ENCODE assay signal across 8 cellular contexts in genomic region chr3:183098538-183099025, GRCh38. TPM values are rescaled to one million over a fixed set of nuclear protein-coding genes. Genes with fewer than 3 reads are reported as not detected.
A peak's percentile ranks its signal among the peaks of the same experiment; 100 is the strongest.
DNase-seq lines count a peak whose midpoint lies in the region; ATAC-seq, FAIRE-seq and TF ChIP-seq lines count a peak whose summit lies in the region.

No MANE protein-coding gene starts in this region.

- H3K9me3 ChIP-seq in keratinocyte (ENCODE audit: control insufficient read depth, low read depth, low read length) (no peaks in the 10 kb centered on the region), stomach (no peaks in the 10 kb centered on the region)

- H3K4me1 ChIP-seq in keratinocyte (ENCODE audit: control insufficient read depth, extremely low read depth, insufficient read depth, low read length) (peaks cover 20% of the 10 kb centered on the region), stomach (peaks cover 10 to 51% (median 32%) of the 10 kb centered on the region in 4 donors)

- H3K4me2 ChIP-seq in keratinocyte (ENCODE audit: control insufficient read depth, extremely low read depth, insufficient read depth, low read depth, low read length) = peak overlapping the region; percentile 99

- dilution Hi-C loops in keratinocyte (cut with MboI; ENCODE audit: extremely low pct_ligation_motif_present, low sequenced_read_pairs) = no loop called here

- H3K9me3 Mint-ChIP-seq in activated T-helper 1 cell treated with anti-CD3 and anti-CD28 coated beads, Interleukin-12 subunit alpha, Interleukin-12 subunit beta, Interleukin-2, Interleukin-4 antibody, amounts not matched to agents 30 ng/mL and 10 ng/mL and 1 ng/mL, durations not matched to agents 14 hours and 24 hours and 36 hours = no peaks in the 10 kb centered on the region

- 3 to 5% (median 4%) methylated on average over 8 of the region's 8 CpGs for WGBS in stomach, 5 donors

- H3K27me3 Mint-ChIP-seq in activated T-helper 1 cell treated with anti-CD3 and anti-CD28 coated beads, Interleukin-12 subunit alpha, Interleukin-12 subunit beta, Interleukin-2, Interleukin-4 antibody, amounts not matched to agents 30 ng/mL and 10 ng/mL and 1 ng/mL, durations not matched to agents 14 hours and 24 hours and 36 hours (ENCODE audit: insufficient read depth) = no peaks in the 10 kb centered on the region

- peaks cover 8% of the 10 kb centered on the region for H3K79me2 ChIP-seq in keratinocyte (ENCODE audit: control insufficient read depth, insufficient read depth, low read length)

- peak overlapping the region; percentile 92 for H3K27ac Mint-ChIP-seq in activated T-helper 1 cell treated with anti-CD3 and anti-CD28 coated beads, Interleukin-12 subunit alpha, Interleukin-12 subunit beta, Interleukin-2, Interleukin-4 antibody, amounts not matched to agents 30 ng/mL and 10 ng/mL and 1 ng/mL, durations not matched to agents 14 hours and 24 hours and 36 hours

- H4K20me1 ChIP-seq in keratinocyte (ENCODE audit: control insufficient read depth, extremely low read depth, insufficient read depth, low read length) = no peaks in the 10 kb centered on the region

- peak overlapping the region; percentile 96 for H2AFZ ChIP-seq in keratinocyte (ENCODE audit: control insufficient read depth, low read length)

- TF ChIP-seq CTCF in GM06990 (IDR thresholded peaks at IDR 0.05; ENCODE audit: insufficient read depth, low read length, poor library complexity, severe bottlenecking) (no peak), keratinocyte (optimal IDR thresholded peaks at IDR 0.05 in 1 of 3, IDR thresholded peaks at IDR 0.05 in 1 of 3, conservative IDR thresholded peaks at IDR 0.05 in 1 of 3; ENCODE audit: extremely low read depth in 1 of 3, insufficient read depth in 2 of 3, low read length in 3 of 3) (no peak), stomach (IDR thresholded peaks at IDR 0.05) (no peak)

- TF ChIP-seq EP300 in stomach (IDR thresholded peaks at IDR 0.05) = no peak

- H3K36me3 ChIP-seq in GM06990 (ENCODE audit: control insufficient read depth, insufficient read depth, low read length) (no peaks in the 10 kb centered on the region; the same call in none of the 2 replicates), keratinocyte (ENCODE audit: control insufficient read depth in 2 of 2, extremely low read depth in 1 of 2, insufficient read depth in 2 of 2, low read length in 2 of 2) (no peaks in the 10 kb centered on the region), stomach (peaks cover 0 to 3% (median 0%) of the 10 kb centered on the region in 4 donors)

- FAIRE-seq in keratinocyte (lab: Jason Lieb, UNC) = no peak

- H3K4me1 Mint-ChIP-seq in activated T-helper 1 cell treated with anti-CD3 and anti-CD28 coated beads, Interleukin-12 subunit alpha, Interleukin-12 subunit beta, Interleukin-2, Interleukin-4 antibody, amounts not matched to agents 30 ng/mL and 10 ng/mL and 1 ng/mL, durations not matched to agents 14 hours and 24 hours and 36 hours (ENCODE audit: low read depth) = peaks cover 41% of the 10 kb centered on the region

- H3K4me3 ChIP-seq in GM06990 (replicated peaks; ENCODE audit: low read depth, low read length) = peak overlapping the region; percentile 100
- peak overlapping the region; percentile 82 to 98 (median 96) for H3K4me3 ChIP-seq in keratinocyte (ENCODE audit: control insufficient read depth in 2 of 3, extremely low read depth in 1 of 3, insufficient read depth in 2 of 3, low read depth in 1 of 3, low read length in 3 of 3)
- peak overlapping the region; percentile 74 to 97 (median 82) for H3K4me3 ChIP-seq in stomach

- peak overlapping the region; percentile 96 for H3K9ac ChIP-seq in keratinocyte (ENCODE audit: control insufficient read depth, extremely low read depth, insufficient read depth, low read length)

- no peak for TF ChIP-seq POLR2A in stomach (IDR thresholded peaks at IDR 0.05)

- DNase-seq in GM06990 (ENCODE audit: extremely low read depth, insufficient read length) = no peak
- DNase-seq in activated T-helper 1 cell treated with anti-CD3 and anti-CD28 coated beads, Interleukin-12 subunit alpha, Interleukin-12 subunit beta, Interleukin-2, Interleukin-4 antibody, amounts not matched to agents 30 ng/mL and 10 ng/mL and 1 ng/mL, durations not matched to agents 14 hours and 24 hours and 36 hours (ENCODE audit: low spot score) = no peak
- no peak for DNase-seq in keratinocyte (ENCODE audit: low read depth, low spot score)
- DNase-seq in stomach = no peak
- no peak for DNase-seq in NCI-H2107 treated with DMSO at 0.1 percent for 48 hours (lab: John Stamatoyannopoulos, UW; ENCODE audit: unreplicated experiment)
- DNase-seq in dedifferentiated amniotic fluid mesenchymal stem cell (ENCODE audit: extremely low spot score) = no peak

- ATAC-seq in HG02623 (IDR thresholded peaks at IDR 0.05; ENCODE audit: unreplicated experiment) (peak; percentile 17), HG02610 (IDR thresholded peaks at IDR 0.05; ENCODE audit: unreplicated experiment) (no peak)

- intact Hi-C loops in activated T-helper 1 cell treated with anti-CD3 and anti-CD28 coated beads, Interleukin-12 subunit alpha, Interleukin-12 subunit beta, Interleukin-2, Interleukin-4 antibody, amounts not matched to agents 30 ng/mL and 10 ng/mL and 1 ng/mL, durations not matched to agents 14 hours and 24 hours and 36 hours (cut with micrococcal nuclease) = loop anchor here (1.0 to 5.0 kb wide), 11 partner anchors 60 to 1088 kb away; partner anchors contain the start of genes ABCF3, ATP11B, DCUN1D1 and KLHL24
- intact Hi-C loops in stomach (cut with DNase I; ENCODE audit: low total_unique reads) = no loop called here

- H3K9me1 ChIP-seq in keratinocyte (ENCODE audit: control insufficient read depth, extremely low read depth, insufficient read depth, low read length) = no peaks in the 10 kb centered on the region

- H3K27me3 ChIP-seq in GM06990 (replicated peaks; ENCODE audit: control insufficient read depth, insufficient read depth, low read length) (no peaks in the 10 kb centered on the region), keratinocyte (ENCODE audit: control insufficient read depth, extremely low read depth, insufficient read depth, low read length) (no peaks in the 10 kb centered on the region), stomach (no peaks in the 10 kb centered on the region)

- peak overlapping the region; percentile 97 for H3K4me3 Mint-ChIP-seq in activated T-helper 1 cell treated with anti-CD3 and anti-CD28 coated beads, Interleukin-12 subunit alpha, Interleukin-12 subunit beta, Interleukin-2, Interleukin-4 antibody, amounts not matched to agents 30 ng/mL and 10 ng/mL and 1 ng/mL, durations not matched to agents 14 hours and 24 hours and 36 hours

- peaks cover 10% of the 10 kb centered on the region for H3K36me3 Mint-ChIP-seq in activated T-helper 1 cell treated with anti-CD3 and anti-CD28 coated beads, Interleukin-12 subunit alpha, Interleukin-12 subunit beta, Interleukin-2, Interleukin-4 antibody, amounts not matched to agents 30 ng/mL and 10 ng/mL and 1 ng/mL, durations not matched to agents 14 hours and 24 hours and 36 hours (ENCODE audit: low read depth)

- peak overlapping the region; percentile 93 for H3K27ac ChIP-seq in keratinocyte (ENCODE audit: control insufficient read depth, insufficient read depth, low read length)
- H3K27ac ChIP-seq in stomach = peak overlapping the region; percentile 89 to 93 (median 92)

RNA-seq across cellular contexts. Expression of gene MCCC1, which starts 0.7 kb away (rescaled TPM):
- 27.3 and 30.0 TPM in 2 replicates for total RNA-seq in activated T-helper 1 cell treated with anti-CD3 and anti-CD28 coated beads, Interleukin-12 subunit alpha, Interleukin-12 subunit beta, Interleukin-2, Interleukin-4 antibody, amounts not matched to agents 30 ng/mL and 10 ng/mL and 1 ng/mL, durations not matched to agents 14 hours and 24 hours and 36 hours
- 10.1 to 11.7 TPM (median 10.6 TPM) in 3 replicates for polyA plus RNA-seq in keratinocyte
- polyA plus RNA-seq in keratinocyte (2011; ENCODE audit: low read depth) = 28.5 TPM
- 6.5 and 8.6 TPM in 2 replicates for polyA plus RNA-seq in keratinocyte (2011; cell fraction: cytosol; rRNA removed)
- polyA plus RNA-seq in keratinocyte (2011; cell fraction: nucleus; rRNA removed) = 15.6 and 16.1 TPM in 2 replicates
- polyA plus RNA-seq in keratinocyte (2012; ENCODE audit: low replicate concordance) = 9.6 and 13.1 TPM in 2 replicates
- 7.5 to 13.1 TPM (median 11.0 TPM) in 3 replicates for polyA minus RNA-seq in keratinocyte
- polyA minus RNA-seq in keratinocyte (2011; cell fraction: cytosol; rRNA and poly(A)+ RNA removed) = 7.7 TPM
- polyA minus RNA-seq in keratinocyte (2011; cell fraction: nucleus; rRNA and poly(A)+ RNA removed) = 9.9 and 15.4 TPM in 2 replicates
- total RNA-seq in stomach = 10 to 100 TPM; 16.5 to 83.9 (median 49.8) TPM
- 10 to 100 TPM; 28.8 to 44.4 (median 40.8) TPM for polyA plus RNA-seq in stomach
